In the genomic region with DNA sequence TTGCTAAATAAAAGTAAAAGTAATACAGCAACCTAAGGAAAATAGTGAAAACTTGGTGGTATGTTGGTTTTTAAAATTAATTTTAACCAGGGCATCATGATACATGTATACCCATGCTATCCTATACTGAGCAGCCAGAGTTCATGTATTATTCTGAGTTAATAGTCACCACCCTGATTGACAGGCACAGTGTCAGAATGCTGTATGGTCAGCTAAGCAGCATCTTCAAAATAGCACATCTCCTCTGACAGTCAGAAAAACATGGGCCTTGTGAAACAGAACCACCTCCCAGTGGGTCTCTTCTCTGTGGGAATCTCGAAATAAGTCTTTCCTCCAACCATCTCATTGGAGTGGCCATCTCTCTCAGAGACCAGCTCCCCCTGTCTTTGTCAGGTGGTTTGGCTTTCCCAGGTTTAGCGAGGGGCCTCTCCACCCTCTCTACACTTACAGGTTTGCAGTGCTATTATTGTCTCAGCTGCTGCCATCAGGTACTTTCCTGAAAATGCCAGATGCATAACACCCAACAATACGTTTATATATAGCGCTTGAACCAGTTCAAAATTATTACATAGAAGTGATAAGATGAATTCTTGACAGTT, we compare ENCODE assay signal across 22 cellular contexts. TPM values are rescaled to one million over a fixed set of nuclear protein-coding genes. Genes with fewer than 3 reads are reported as not detected.
DNase-seq lines count a peak whose midpoint lies in the region; ATAC-seq and TF ChIP-seq lines count a peak whose summit lies in the region.
"Had no signal": no experiment of that assay in that cellular context is flagged by ENCODE, and none has a peak within 500 bp of the region (broad histone marks: within the 10 kb centered on the region; RNA-seq: fewer than 3 reads in every experiment).

No MANE protein-coding gene starts in this region.

- H4K20me1 ChIP-seq in OCI-LY7 (ENCODE audit: insufficient read depth, low read length): no peaks in the 10 kb centered on the region

- no peaks in the 10 kb centered on the region for H3K9me3 ChIP-seq in right cardiac atrium (ENCODE audit: control insufficient read depth, low read length)
- H3K9me3 ChIP-seq in OCI-LY7 (ENCODE audit: low read length): no peaks in the 10 kb centered on the region
- H3K9me3 ChIP-seq in psoas muscle: no peaks in the 10 kb centered on the region
- H3K9me3 ChIP-seq in CD8-positive, alpha-beta memory T cell (ENCODE audit: low read length): no peaks in the 10 kb centered on the region
- H3K9me3 ChIP-seq: ascending aorta, heart left ventricle, upper lobe of left lung had no signal

- no peak overlapping the region for H3K27ac Mint-ChIP-seq in CD8-positive, alpha-beta memory T cell
- H3K27ac Mint-ChIP-seq: activated CD4-positive, alpha-beta memory T cell treated with anti-CD3 and anti-CD28 coated beads, Interleukin-2, amount 10 ng/mL, durations not matched to agents 7 days and 5 days; CD4-positive, CD25-positive, alpha-beta regulatory T cell; memory B cell; stimulated activated naive CD8-positive, alpha-beta T cell treated with anti-CD3 and anti-CD28 coated beads, Interleukin-15, amount 100 ng/mL, for 72 hours had no signal

- H3K27me3 ChIP-seq in right cardiac atrium (ENCODE audit: control insufficient read depth, insufficient read depth) (no peaks in the 10 kb centered on the region), psoas muscle (ENCODE audit: insufficient read depth in 3 of 3, low read length in 2 of 3) (no peaks in the 10 kb centered on the region), foreskin keratinocyte (no peaks in the 10 kb centered on the region)
- no peaks in the 10 kb centered on the region for H3K27me3 ChIP-seq in CD8-positive, alpha-beta memory T cell (ENCODE audit: insufficient read depth, low read length, poor library complexity, severe bottlenecking)
- H3K27me3 ChIP-seq: ascending aorta, heart left ventricle, upper lobe of left lung had no signal

- H3K79me2 ChIP-seq in OCI-LY7 (ENCODE audit: insufficient read depth, low read depth, low read length): no peaks in the 10 kb centered on the region

- H3K4me3 ChIP-seq in right cardiac atrium (ENCODE audit: low read length): no peak overlapping the region
- H3K4me3 ChIP-seq in OCI-LY7 (ENCODE audit: low read depth, low read length, poor library complexity, severe bottlenecking): no peak overlapping the region
- no peak overlapping the region for H3K4me3 ChIP-seq in psoas muscle
- no peak overlapping the region for H3K4me3 ChIP-seq in CD8-positive, alpha-beta memory T cell (ENCODE audit: low read length)
- H3K4me3 ChIP-seq: ascending aorta, heart left ventricle, upper lobe of left lung had no signal

- BruUV-seq in OCI-LY7 (replicated peaks; lab: Mats Ljungman, UMichigan): no TSS peak

- intact Hi-C loops in Right ventricle myocardium superior (cut with DNase I) (no loop called here), right cardiac atrium (cut with DNase I) (no loop called here), OCI-LY7 (cut with micrococcal nuclease; ENCODE audit: unreplicated experiment) (no loop called here), psoas muscle (cut with DNase I) (no loop called here)

- ATAC-seq in Right ventricle myocardium superior (ENCODE audit: poor library complexity) (peak; percentile 12), right cardiac atrium (no peak), psoas muscle (peak in 2 of 4 donors; percentile 31 to 46), foreskin keratinocyte (no peak), GM18519 (IDR thresholded peaks at IDR 0.05; ENCODE audit: low FRiP score, unreplicated experiment) (no peak)
- ATAC-seq: activated T-cell treated with anti-CD3 and anti-CD28 coated beads, Interleukin-2, amount 50 U/mL, for 4 hours; naive thymus-derived CD8-positive, alpha-beta T cell; stimulated activated naive CD8-positive, alpha-beta T cell treated with anti-CD3 and anti-CD28 coated beads, Interleukin-15, amount 100 ng/mL, for 72 hours had no signal

- H3K4me2 ChIP-seq in OCI-LY7 (ENCODE audit: low read length): no peak overlapping the region

- no peak overlapping the region for H3K4me3 Mint-ChIP-seq in CD8-positive, alpha-beta memory T cell
- H3K4me3 Mint-ChIP-seq: activated CD4-positive, alpha-beta memory T cell treated with anti-CD3 and anti-CD28 coated beads, Interleukin-2, amount 10 ng/mL, durations not matched to agents 7 days and 5 days; activated T-cell treated with anti-CD3 and anti-CD28 coated beads, Interleukin-2, amount 50 U/mL, for 4 hours; CD4-positive, CD25-positive, alpha-beta regulatory T cell; memory B cell; naive thymus-derived CD8-positive, alpha-beta T cell; stimulated activated naive CD8-positive, alpha-beta T cell treated with anti-CD3 and anti-CD28 coated beads, Interleukin-15, amount 100 ng/mL, for 72 hours had no signal

- no peaks in the 10 kb centered on the region for H3K9me2 ChIP-seq in OCI-LY7 (ENCODE audit: insufficient read depth, low read length)

- peaks cover 3 to 65% (median 23%) of the 10 kb centered on the region in 3 donors for H3K36me3 Mint-ChIP-seq in CD8-positive, alpha-beta memory T cell

- H3K9me3 Mint-ChIP-seq in CD8-positive, alpha-beta memory T cell: no peaks in the 10 kb centered on the region
- H3K9me3 Mint-ChIP-seq: activated CD4-positive, alpha-beta memory T cell treated with anti-CD3 and anti-CD28 coated beads, Interleukin-2, amount 10 ng/mL, durations not matched to agents 7 days and 5 days; activated T-cell treated with anti-CD3 and anti-CD28 coated beads, Interleukin-2, amount 50 U/mL, for 4 hours; CD4-positive, CD25-positive, alpha-beta regulatory T cell; memory B cell; naive thymus-derived CD8-positive, alpha-beta T cell; stimulated activated naive CD8-positive, alpha-beta T cell treated with anti-CD3 and anti-CD28 coated beads, Interleukin-15, amount 100 ng/mL, for 72 hours had no signal

- H3K36me3 ChIP-seq in OCI-LY7 (ENCODE audit: insufficient read depth, low read length) (peaks cover 5% of the 10 kb centered on the region; the same call in 1 of the 2 replicates), psoas muscle (ENCODE audit: insufficient read depth in 1 of 2, low read depth in 1 of 2) (peaks cover 6 to 43% of the 10 kb centered on the region in 2 donors)
- peaks cover 19% of the 10 kb centered on the region for H3K36me3 ChIP-seq in CD8-positive, alpha-beta memory T cell (ENCODE audit: insufficient read depth, low read length)

- H3K4me1 ChIP-seq in right cardiac atrium (ENCODE audit: control insufficient read depth, insufficient read depth, low read length): peaks cover 5% of the 10 kb centered on the region
- H3K4me1 ChIP-seq in OCI-LY7 (ENCODE audit: insufficient read depth, low read length, poor library complexity, severe bottlenecking): no peaks in the 10 kb centered on the region
- peaks cover 16% of the 10 kb centered on the region for H3K4me1 ChIP-seq in psoas muscle
- H3K4me1 ChIP-seq in CD8-positive, alpha-beta memory T cell (ENCODE audit: insufficient read depth, low read length): no peaks in the 10 kb centered on the region
- H3K4me1 ChIP-seq in foreskin keratinocyte: no peaks in the 10 kb centered on the region

- POLR2A ChIA-PET in OCI-LY7 (lab: Charles Lee): no interaction called here
- POLR2A ChIA-PET in CD8-positive, alpha-beta memory T cell (lab: Charles Lee): no interaction called here

- TF ChIP-seq CTCF in OCI-LY7 (conservative IDR thresholded peaks at IDR 0.05; ENCODE audit: low read length) (0 out of 2 replicates have a peak, but pooled peaks have one; percentile 14), psoas muscle (IDR thresholded peaks at IDR 0.05) (no peak), foreskin keratinocyte (conservative IDR thresholded peaks at IDR 0.05) (no peak)

- CTCF ChIA-PET in OCI-LY7 (lab: Charles Lee; ENCODE audit: unreplicated experiment): no interaction called here
- CTCF ChIA-PET in CD8-positive, alpha-beta memory T cell (lab: Charles Lee): interaction anchor here (1.7 kb wide), 1 partner anchor 8 kb away, joined by 5 read pairs; no protein-coding TSS in a partner anchor

- DNase-seq in Right ventricle myocardium superior (no peak), right cardiac atrium (no peak), NCI-H1105 treated with DMSO at 0.1 percent for 48 hours (lab: John Stamatoyannopoulos, UW) (peak; percentile 32), OCI-LY7 (ENCODE audit: low spot score) (no peak), psoas muscle (no peak), foreskin keratinocyte (no peak)
- DNase-seq in CD8-positive, alpha-beta memory T cell: no peak
- DNase-seq: activated CD4-positive, alpha-beta memory T cell treated with anti-CD3 and anti-CD28 coated beads, Interleukin-2, amount 10 ng/mL, durations not matched to agents 7 days and 5 days; activated naive CD4-positive, alpha-beta T cell treated with anti-CD3 and anti-CD28 coated beads, Interleukin-2, amount 50 U/mL, for 16 hours; activated T-cell treated with anti-CD3 and anti-CD28 coated beads, Interleukin-2, amount 50 U/mL, for 4 hours; CD4-positive, CD25-positive, alpha-beta regulatory T cell; heart left ventricle; Kasumi-1; naive thymus-derived CD8-positive, alpha-beta T cell; NCI-H1436 treated with DMSO at 0.1 percent for 48 hours; NK-92 treated with Interleukin-12 subunit alpha and Interleukin-12 subunit beta, amount 100 ng/mL, for 24 hours; posterior cingulate gyrus; stimulated activated naive CD8-positive, alpha-beta T cell treated with anti-CD3 and anti-CD28 coated beads, Interleukin-15, amount 100 ng/mL, for 72 hours; upper lobe of left lung had no signal

- no peaks in the 10 kb centered on the region for H3K4me1 Mint-ChIP-seq in CD8-positive, alpha-beta memory T cell
- H3K4me1 Mint-ChIP-seq: memory B cell; stimulated activated naive CD8-positive, alpha-beta T cell treated with anti-CD3 and anti-CD28 coated beads, Interleukin-15, amount 100 ng/mL, for 72 hours had no signal

- H2AFZ ChIP-seq in OCI-LY7 (ENCODE audit: low read length): no peak overlapping the region

- H3K27ac ChIP-seq in right cardiac atrium (ENCODE audit: low read length) (no peak overlapping the region), OCI-LY7 (ENCODE audit: low read depth, low read length, poor library complexity, severe bottlenecking) (no peak overlapping the region), psoas muscle (peak overlapping the region; percentile 12), foreskin keratinocyte (no peak overlapping the region)
- H3K27ac ChIP-seq in CD8-positive, alpha-beta memory T cell (ENCODE audit: low read depth, low read length): no peak overlapping the region
- H3K27ac ChIP-seq: heart left ventricle, upper lobe of left lung had no signal

- WGBS in right cardiac atrium: 79% methylated on average over 4 of the region's 4 CpGs
- WGBS in psoas muscle, 3 donors: 87 to 94% (median 88%) methylated on average over 4 of the region's 4 CpGs

- H3K27me3 Mint-ChIP-seq in CD8-positive, alpha-beta memory T cell: no peaks in the 10 kb centered on the region
- H3K27me3 Mint-ChIP-seq: activated CD4-positive, alpha-beta memory T cell treated with anti-CD3 and anti-CD28 coated beads, Interleukin-2, amount 10 ng/mL, durations not matched to agents 7 days and 5 days; CD4-positive, CD25-positive, alpha-beta regulatory T cell; memory B cell; naive thymus-derived CD8-positive, alpha-beta T cell; stimulated activated naive CD8-positive, alpha-beta T cell treated with anti-CD3 and anti-CD28 coated beads, Interleukin-15, amount 100 ng/mL, for 72 hours had no signal

RNA-seq across cellular contexts. Expression of a gene that starts 47.1 kb away (rescaled TPM):
- total RNA-seq in Right ventricle myocardium superior: 14.9 TPM
- 10 to 100 TPM; 18.0 to 22.9 (median 22.2) TPM for total RNA-seq in right cardiac atrium
- 15.7 TPM for polyA plus RNA-seq in right cardiac atrium
- 21.2 and 21.8 TPM in 2 replicates for total RNA-seq in OCI-LY7 (2014; rRNA removed; shearing (Covaris generic))
- 18.2 and 19.7 TPM in 2 replicates for total RNA-seq in OCI-LY7 (2022)
- 10 to 100 TPM; 10.7 to 17.8 (median 14.2) TPM for total RNA-seq in psoas muscle
- polyA plus RNA-seq in psoas muscle: 10 to 100 TPM in 2 of 3 donors, 1 to 10 TPM in 1; 9.4 to 28.5 (median 11.1) TPM
- 10 to 100 TPM; 33.7 to 35.2 TPM for total RNA-seq in CD8-positive, alpha-beta memory T cell
- polyA plus RNA-seq in CD8-positive, alpha-beta memory T cell: 17.2 TPM
- total RNA-seq in foreskin keratinocyte: 32.3 and 34.0 TPM in 2 replicates
- 22.3 and 25.2 TPM in 2 replicates for polyA plus RNA-seq in foreskin keratinocyte

RNA-seq across cellular contexts. Expression of a gene that starts 48.8 kb away (rescaled TPM):
- total RNA-seq in Right ventricle myocardium superior: not detected
- total RNA-seq in right cardiac atrium: 1 to 10 TPM in 1 of 4 donors, under 1 TPM in 1, not detected in 2; 0.15 to 1.0 TPM
- polyA plus RNA-seq in right cardiac atrium: 0.16 TPM
- total RNA-seq in OCI-LY7 (2014; rRNA removed; shearing (Covaris generic)): not detected in 2 replicates
- total RNA-seq in OCI-LY7 (2022): 0.34 TPM in 1 of 2 replicates, not detected in the other
- total RNA-seq in psoas muscle: 1 to 10 TPM in 1 of 4 donors, under 1 TPM in 2, not detected in 1; 0.47 to 4.3 (median 0.97) TPM
- under 1 TPM; 0.05 to 0.15 (median 0.14) TPM for polyA plus RNA-seq in psoas muscle
- 1 to 10 TPM; 4.2 to 6.6 TPM for total RNA-seq in CD8-positive, alpha-beta memory T cell
- polyA plus RNA-seq in CD8-positive, alpha-beta memory T cell: 0.44 TPM
- 0.63 and 0.78 TPM in 2 replicates for total RNA-seq in foreskin keratinocyte
- polyA plus RNA-seq in foreskin keratinocyte: 0.44 and 0.60 TPM in 2 replicates
- total RNA-seq: ascending aorta had no signal

RNA-seq across cellular contexts. Expression of a gene that starts 49.2 kb away (rescaled TPM):
- total RNA-seq in Right ventricle myocardium superior (5.6 TPM), right cardiac atrium (1 to 10 TPM; 6.4 to 9.2 (median 7.7) TPM), OCI-LY7 (2022) (12.3 and 13.4 TPM in 2 replicates), psoas muscle (10 to 100 TPM in 3 of 4 donors, 1 to 10 TPM in 1; 6.3 to 25.6 (median 11.5) TPM), foreskin keratinocyte (11.0 and 11.1 TPM in 2 replicates)
- polyA plus RNA-seq in right cardiac atrium (4.6 TPM), psoas muscle (1 to 10 TPM; 4.3 to 9.0 (median 6.7) TPM), foreskin keratinocyte (6.3 and 7.3 TPM in 2 replicates)
- total RNA-seq in OCI-LY7 (2014; rRNA removed; shearing (Covaris generic)): 8.0 and 8.7 TPM in 2 replicates
- total RNA-seq in CD8-positive, alpha-beta memory T cell: 10 to 100 TPM; 14.4 TPM
- 11.2 TPM for polyA plus RNA-seq in CD8-positive, alpha-beta memory T cell
